ENCODE assay signal across 10 cellular contexts in the genomic region with DNA sequence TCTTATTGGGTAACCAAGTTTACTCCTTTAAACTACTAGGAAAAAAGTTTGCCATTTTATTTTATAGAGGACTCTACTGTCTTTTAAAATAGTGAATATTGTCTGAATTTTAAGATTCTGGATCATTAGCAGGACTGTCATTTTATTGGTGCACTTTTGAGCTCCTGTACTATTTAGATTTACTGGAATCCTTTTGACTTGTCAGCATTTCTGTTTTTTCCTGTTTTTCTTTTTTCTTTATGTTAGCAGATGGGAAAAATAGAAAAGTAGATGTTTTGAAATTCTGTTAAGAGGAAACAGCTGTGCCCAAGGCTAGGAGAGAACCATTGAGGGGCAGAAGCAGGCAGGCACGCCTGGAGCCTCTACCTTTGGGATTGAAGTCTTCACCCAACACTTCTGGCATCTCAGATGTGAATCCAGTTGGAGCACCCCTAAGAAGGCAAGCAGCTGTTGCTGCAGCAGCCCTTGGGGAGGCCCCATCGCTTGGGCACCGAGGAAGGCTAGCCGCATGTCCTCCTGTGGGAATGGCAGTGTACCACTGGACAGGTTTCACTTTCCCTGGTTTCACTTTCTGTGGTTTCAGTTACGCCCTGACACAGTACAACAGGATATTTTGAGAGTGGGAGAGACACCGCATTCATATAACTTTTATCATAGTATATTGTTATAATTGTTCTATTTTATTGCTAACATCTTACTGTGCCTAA. TPM values are rescaled to one million over a fixed set of nuclear protein-coding genes. Genes with fewer than 3 reads are reported as not detected.
DNase-seq lines count a peak whose midpoint lies in the region; ATAC-seq and TF ChIP-seq lines count a peak whose summit lies in the region.
"Had no signal": no experiment of that assay in that cellular context is flagged by ENCODE, and none has a peak within 500 bp of the region (broad histone marks: within the 10 kb centered on the region; RNA-seq: fewer than 3 reads in every experiment).

No MANE protein-coding gene starts in this region.

- no TSS peak for BruUV-seq in Calu3 (replicated peaks; lab: Mats Ljungman, UMichigan)

- H3K4me1 Mint-ChIP-seq in Calu3 (ENCODE audit: low read depth, unreplicated experiment) (no peaks in the 10 kb centered on the region), T-cell (peaks cover 10 to 17% (median 12%) of the 10 kb centered on the region in 3 donors)

- H3K9me3 ChIP-seq in prostate gland = no peaks in the 10 kb centered on the region

- H3K4me3 ChIP-seq in prostate gland = peak overlapping the region; percentile 1 to 9

- H3K4me3 Mint-ChIP-seq in Calu3 (ENCODE audit: low read depth, unreplicated experiment) = peak overlapping the region; percentile 58
- H3K4me3 Mint-ChIP-seq in T-cell = peak overlapping the region in 2 of 3 donors; percentile 13 to 48

- H3K36me3 ChIP-seq in prostate gland = no peaks in the 10 kb centered on the region

- H3K27ac Mint-ChIP-seq in Calu3 (ENCODE audit: unreplicated experiment) (no peak overlapping the region), T-cell (no peak overlapping the region)

- H3K36me3 Mint-ChIP-seq in Calu3 (ENCODE audit: insufficient read depth, unreplicated experiment) = peaks cover 5% of the 10 kb centered on the region
- peaks cover 8% of the 10 kb centered on the region for H3K36me3 Mint-ChIP-seq in T-cell

- no peaks in the 10 kb centered on the region for H3K9me3 Mint-ChIP-seq in Calu3 (ENCODE audit: low read depth, unreplicated experiment)
- H3K9me3 Mint-ChIP-seq in T-cell = no peaks in the 10 kb centered on the region

- H3K4me1 ChIP-seq in prostate gland (replicated peaks) = no peaks in the 10 kb centered on the region

- DNase-seq in Calu3 (peak; percentile 37), T-cell (no peak), left cardiac atrium (no peak), prostate gland (ENCODE audit: low spot score) (no peak), COLO668 (lab: John Stamatoyannopoulos, UW; ENCODE audit: unreplicated experiment) (no peak), NCI-H82 (lab: John Stamatoyannopoulos, UW) (no peak)
- DNase-seq: activated T-cell treated with anti-CD3 and anti-CD28 coated beads, Interleukin-2, amount 50 U/mL, for 1 hour had no signal

- 62% methylated on average over 6 of the region's 6 CpGs for WGBS in prostate gland

- ATAC-seq in T-cell (replicated peaks in 1 of 4) (no peak), left cardiac atrium (peak; percentile 74 to 76), GM18868 (IDR thresholded peaks at IDR 0.05; ENCODE audit: unreplicated experiment) (no peak), GM21423 (IDR thresholded peaks at IDR 0.05; ENCODE audit: unreplicated experiment) (no peak)

- POLR2A ChIA-PET in T-cell (lab: Charles Lee) = no interaction called here

- CTCF ChIA-PET in Calu3 (lab: Charles Lee) = interaction anchor here (0.6 kb wide), 1 partner anchor 36 kb away, joined by 3 read pairs; no protein-coding TSS in a partner anchor
- CTCF ChIA-PET in T-cell (lab: Charles Lee) = no interaction called here

- TF ChIP-seq CTCF in Calu3 (IDR thresholded peaks at IDR 0.05; ENCODE audit: unreplicated experiment) (no peak), prostate gland (IDR thresholded peaks at IDR 0.05) (no peak)

- H3K27me3 ChIP-seq in prostate gland (replicated peaks; ENCODE audit: insufficient read depth) = no peaks in the 10 kb centered on the region

- peak overlapping the region; percentile 7 to 10 for H3K27ac ChIP-seq in prostate gland
- H3K27ac ChIP-seq: epithelial cell of prostate had no signal

- intact Hi-C loops in Calu3 (cut with micrococcal nuclease; ENCODE audit: unreplicated experiment) (no loop called here), left cardiac atrium (cut with DNase I) (no loop called here), prostate gland (cut with DNase I) (no loop called here)

- TF ChIP-seq POLR2A in prostate gland (IDR thresholded peaks at IDR 0.05) = no peak

- no peaks in the 10 kb centered on the region for H3K27me3 Mint-ChIP-seq in Calu3 (ENCODE audit: unreplicated experiment)
- no peaks in the 10 kb centered on the region for H3K27me3 Mint-ChIP-seq in T-cell

RNA-seq across cellular contexts. Expression of a gene that starts 11.5 kb away (rescaled TPM):
- 29.3 and 36.3 TPM in 2 replicates for total RNA-seq in Calu3 (2022)
- 10 to 100 TPM; 14.3 to 28.0 (median 23.0) TPM for total RNA-seq in T-cell
- total RNA-seq in left cardiac atrium = 10 to 100 TPM; 15.7 to 16.5 TPM
- total RNA-seq in prostate gland = 10 to 100 TPM; 14.4 to 72.4 TPM

RNA-seq across cellular contexts. Expression of a gene that starts 46.7 kb away (rescaled TPM):
- not detected in 2 replicates for total RNA-seq in Calu3 (2022)
- not detected for total RNA-seq in T-cell
- 100 to 1,000 TPM in 1 of 2 donors, 10 to 100 TPM in 1; 64.8 to 120 TPM for total RNA-seq in left cardiac atrium
- total RNA-seq in prostate gland = 10 to 100 TPM in 1 of 2 donors, 1 to 10 TPM in 1; 2.8 to 13.4 TPM

Comparison
In these comparisons a context has a peak if more than half of its experiments do, and no peak if none do; other contexts are left out.
1. ATAC-seq: peak in left cardiac atrium (2 of 2); none in T-cell (0 of 4), GM18868 (single experiment) and GM21423 (single experiment).
2. RNA of a gene that starts 46.7 kb away (total RNA-seq): 64.8 to 120 TPM in left cardiac atrium; 2.8 to 13.4 TPM in prostate gland, not detected in Calu3 and not detected in T-cell; every median in the first group is over 4 times any median in the second.